Comparison of ENCODE assay signal across 1 cellular context in the genomic region with DNA sequence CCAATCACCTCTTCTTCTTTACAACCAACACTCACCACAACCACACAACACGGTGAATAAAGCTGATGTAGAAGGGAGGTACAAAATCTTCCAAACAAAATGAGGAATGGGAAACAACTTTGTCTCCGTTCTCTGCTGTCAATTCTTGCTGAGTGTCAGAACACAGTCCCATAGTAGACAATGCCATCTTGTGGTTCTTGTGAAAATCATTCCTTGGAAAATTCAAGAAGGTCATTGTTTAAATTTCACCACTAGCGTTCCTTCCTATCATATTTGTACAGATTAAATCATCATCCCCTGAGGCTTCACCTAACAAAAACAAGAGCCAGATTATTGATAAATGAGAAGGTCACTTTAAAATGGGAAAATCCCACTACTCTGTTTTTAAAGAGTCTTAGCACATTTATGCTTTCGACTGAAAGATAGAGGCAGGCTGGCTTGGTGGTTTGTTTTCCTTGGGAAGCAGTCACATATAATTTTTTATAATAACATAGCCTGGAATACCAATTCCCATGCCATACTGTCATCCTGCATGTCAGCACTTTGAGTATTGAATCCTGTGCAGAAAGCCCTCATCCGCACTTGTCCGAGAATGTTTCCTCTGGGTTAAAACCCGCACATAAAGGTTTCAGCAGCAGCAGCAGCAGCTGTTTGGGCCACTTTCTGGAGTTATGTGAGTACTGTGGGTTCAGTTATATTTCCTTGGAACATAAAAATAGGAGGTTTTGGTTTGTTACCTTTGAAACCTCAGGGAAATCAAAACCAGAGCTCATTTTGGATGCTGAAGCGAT.
TF ChIP-seq lines count a peak whose summit lies in the region.

No MANE protein-coding gene starts in this region.

TF ChIP-seq in SK-N-SH, 30 proteins besides CTCF, POLR2A, EP300 and RAD21 (continued from another document):
- TF ChIP-seq, protein P1, sequence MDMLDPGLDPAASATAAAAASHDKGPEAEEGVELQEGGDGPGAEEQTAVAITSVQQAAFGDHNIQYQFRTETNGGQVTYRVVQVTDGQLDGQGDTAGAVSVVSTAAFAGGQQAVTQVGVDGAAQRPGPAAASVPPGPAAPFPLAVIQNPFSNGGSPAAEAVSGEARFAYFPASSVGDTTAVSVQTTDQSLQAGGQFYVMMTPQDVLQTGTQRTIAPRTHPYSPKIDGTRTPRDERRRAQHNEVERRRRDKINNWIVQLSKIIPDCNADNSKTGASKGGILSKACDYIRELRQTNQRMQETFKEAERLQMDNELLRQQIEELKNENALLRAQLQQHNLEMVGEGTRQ (IDR thresholded peaks at IDR 0.05; ENCODE audit: borderline replicate concordance, low read depth, low read length) = no peak
- TF ChIP-seq ELF1 (IDR thresholded peaks at IDR 0.05) (no peak), TAF1 (IDR thresholded peaks at IDR 0.05; ENCODE audit: borderline replicate concordance, low read depth, low read length) (no peak), RCOR1 (IDR thresholded peaks at IDR 0.05; ENCODE audit: low read length) (no peak)
TF ChIP-seq in SK-N-SH: peak in this region for 0.
